ENCODE assay signal across 1 cellular context in the genomic region with DNA sequence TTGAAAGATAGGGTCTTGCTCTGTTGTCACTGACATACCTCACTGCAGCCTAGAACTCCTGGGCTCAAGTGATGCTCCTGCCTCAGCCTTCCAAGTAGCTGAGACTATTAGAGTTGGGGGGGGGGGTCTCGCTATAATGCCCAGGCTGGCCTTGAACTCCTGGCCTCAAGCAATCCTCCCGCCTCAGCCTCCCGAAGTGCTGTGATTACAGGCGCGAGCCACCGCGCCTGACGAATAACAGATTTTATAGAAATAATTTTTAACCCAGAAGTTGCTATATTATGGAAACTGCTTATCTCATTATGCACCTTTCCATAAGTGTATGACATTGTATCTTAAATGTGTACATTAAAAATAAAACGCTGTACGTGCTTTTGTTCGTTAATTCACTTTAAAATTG.
TF ChIP-seq lines count a peak whose summit lies in the region.

No MANE protein-coding gene starts in this region.

TF ChIP-seq in WTC11, 78 proteins besides CTCF, POLR2A, EP300 and RAD21 (continued from another document):
- no peak for TF ChIP-seq USF1 (CRISPR knock-in tag; IDR thresholded peaks at IDR 0.05)
- no peak for TF ChIP-seq GRHL2 (CRISPR knock-in tag; IDR thresholded peaks at IDR 0.05; ENCODE audit: insufficient replicate concordance, severe bottlenecking)
- TF ChIP-seq, protein P1, sequence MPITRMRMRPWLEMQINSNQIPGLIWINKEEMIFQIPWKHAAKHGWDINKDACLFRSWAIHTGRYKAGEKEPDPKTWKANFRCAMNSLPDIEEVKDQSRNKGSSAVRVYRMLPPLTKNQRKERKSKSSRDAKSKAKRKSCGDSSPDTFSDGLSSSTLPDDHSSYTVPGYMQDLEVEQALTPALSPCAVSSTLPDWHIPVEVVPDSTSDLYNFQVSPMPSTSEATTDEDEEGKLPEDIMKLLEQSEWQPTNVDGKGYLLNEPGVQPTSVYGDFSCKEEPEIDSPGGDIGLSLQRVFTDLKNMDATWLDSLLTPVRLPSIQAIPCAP (CRISPR knock-in tag; IDR thresholded peaks at IDR 0.05), result no peak
